Comparison of ENCODE assay signal across 17 cellular contexts in genomic region chr9:128870128-128870940, GRCh38.
"Had no signal": no experiment of that assay in that cellular context is flagged by ENCODE, and none has a peak within 500 bp of the region (broad histone marks: within the 10 kb centered on the region; RNA-seq: fewer than 3 reads in every experiment).

No MANE protein-coding gene starts in this region.

- DNase-seq: activated CD4-positive, alpha-beta T cell treated with anti-CD3 and anti-CD28 coated beads for 1 hour; activated CD4-positive, alpha-beta T cell treated with anti-CD3 and anti-CD28 coated beads, Interleukin-2, amount 50 U/mL, for 48 hours; activated gamma-delta T cell treated with Interleukin-2 at 50 U/mL for 16 hours; activated T-cell treated with anti-CD3 and anti-CD28 coated beads, Interleukin-2, amount 50 U/mL, for 48 hours; colonic mucosa; left lung; sigmoid colon; stimulated activated CD4-positive, alpha-beta T cell treated with anti-CD3 and anti-CD28 coated beads, Interleukin-12 subunit alpha, Interleukin-12 subunit beta, amount 100 ng/mL, for 4 hours; stimulated activated naive CD4-positive, alpha-beta T cell; upper lobe of right lung had no signal

- H3K4me3 Mint-ChIP-seq: memory B cell; natural killer cell treated with Interleukin-12 subunit alpha and Interleukin-12 subunit beta and Interleukin-15 and Interleukin-18, amount 100 ng/mL, for 72 hours had no signal

- ATAC-seq: heart left ventricle; left lung; natural killer cell treated with Interleukin-12 subunit alpha and Interleukin-12 subunit beta and Interleukin-15 and Interleukin-18, amount 100 ng/mL, for 72 hours; upper lobe of right lung had no signal

- H3K4me1 Mint-ChIP-seq: memory B cell had no signal

- H3K27me3 Mint-ChIP-seq: memory B cell; natural killer cell treated with Interleukin-12 subunit alpha and Interleukin-12 subunit beta and Interleukin-15 and Interleukin-18, amount 100 ng/mL, for 72 hours had no signal

- H3K9me3 Mint-ChIP-seq: memory B cell; natural killer cell treated with Interleukin-12 subunit alpha and Interleukin-12 subunit beta and Interleukin-15 and Interleukin-18, amount 100 ng/mL, for 72 hours had no signal

- H3K27ac Mint-ChIP-seq: memory B cell; natural killer cell treated with Interleukin-12 subunit alpha and Interleukin-12 subunit beta and Interleukin-15 and Interleukin-18, amount 100 ng/mL, for 72 hours had no signal

- H3K27ac ChIP-seq: cardiac muscle cell, colonic mucosa, heart left ventricle, left lung, sigmoid colon, upper lobe of right lung had no signal

- H3K36me3 Mint-ChIP-seq: natural killer cell treated with Interleukin-12 subunit alpha and Interleukin-12 subunit beta and Interleukin-15 and Interleukin-18, amount 100 ng/mL, for 72 hours had no signal

- FAIRE-seq: endothelial cell of umbilical vein, frontal cortex, islet of Langerhans had no signal
